ENCODE assay signal across 25 cellular contexts in genomic region chr12:63321373-63321772, GRCh38.
"Had no signal": no experiment of that assay in that cellular context is flagged by ENCODE, and none has a peak within 500 bp of the region (broad histone marks: within the 10 kb centered on the region; RNA-seq: fewer than 3 reads in every experiment).

No MANE protein-coding gene starts in this region.

- H3K36me3 Mint-ChIP-seq: mesothelial cell of epicardium, naive B cell had no signal

- H3K4me1 Mint-ChIP-seq: endodermal cell, mesothelial cell of epicardium, naive B cell had no signal

- H3K4me1 ChIP-seq: colonic mucosa, gastrocnemius medialis, left lung, lower lobe of right lung had no signal

- DNase-seq: colonic mucosa; cortex of kidney; effector CD8-positive, alpha-beta T cell; effector memory CD8-positive, alpha-beta T cell; endodermal cell; erythroblast; esophagus squamous epithelium; foreskin fibroblast; foreskin melanocyte; gastrocnemius medialis; glutamatergic neuron; head of caudate nucleus; heart right ventricle; hippocampal formation; left cardiac atrium; left lung; left ventricle myocardium superior; lower lobe of right lung; mesenchymal stem cell; mucosa of descending colon; naive B cell had no signal

- H3K27ac Mint-ChIP-seq: dendritic cell treated with granulocyte-macrophage colony-stimulating factor and Interleukin-4, amounts not matched to agents 40 ng/mL and 50 ng/mL, for 4 days; effector memory CD8-positive, alpha-beta T cell; endodermal cell; mesothelial cell of epicardium; naive B cell had no signal

- H3K36me3 ChIP-seq: colonic mucosa, esophagus squamous epithelium, gastrocnemius medialis, heart right ventricle, left lung, lower lobe of right lung had no signal

- H3K27me3 ChIP-seq: colonic mucosa, esophagus squamous epithelium, gastrocnemius medialis, heart right ventricle, left lung had no signal

- H3K27ac ChIP-seq: colonic mucosa, epithelial cell of prostate, esophagus squamous epithelium, gastrocnemius medialis, heart right ventricle, left lung, lower lobe of right lung had no signal

- H3K4me3 Mint-ChIP-seq: dendritic cell treated with granulocyte-macrophage colony-stimulating factor and Interleukin-4, amounts not matched to agents 40 ng/mL and 50 ng/mL, for 4 days; effector memory CD8-positive, alpha-beta T cell; endodermal cell; mesothelial cell of epicardium; naive B cell had no signal

- H3K4me3 ChIP-seq: colonic mucosa, esophagus squamous epithelium, gastrocnemius medialis, heart right ventricle, left lung, lower lobe of right lung, mucosa of descending colon had no signal

- ATAC-seq: effector memory CD8-positive, alpha-beta T cell; esophagus mucosa; gastrocnemius medialis; heart right ventricle; left cardiac atrium; left lung; left ventricle myocardium superior; lower lobe of right lung; mucosa of descending colon had no signal

- H3K27me3 Mint-ChIP-seq: dendritic cell treated with granulocyte-macrophage colony-stimulating factor and Interleukin-4, amounts not matched to agents 40 ng/mL and 50 ng/mL, for 4 days; effector memory CD8-positive, alpha-beta T cell; naive B cell had no signal
